7 cellular contexts compared by ENCODE assay signal in the genomic region with DNA sequence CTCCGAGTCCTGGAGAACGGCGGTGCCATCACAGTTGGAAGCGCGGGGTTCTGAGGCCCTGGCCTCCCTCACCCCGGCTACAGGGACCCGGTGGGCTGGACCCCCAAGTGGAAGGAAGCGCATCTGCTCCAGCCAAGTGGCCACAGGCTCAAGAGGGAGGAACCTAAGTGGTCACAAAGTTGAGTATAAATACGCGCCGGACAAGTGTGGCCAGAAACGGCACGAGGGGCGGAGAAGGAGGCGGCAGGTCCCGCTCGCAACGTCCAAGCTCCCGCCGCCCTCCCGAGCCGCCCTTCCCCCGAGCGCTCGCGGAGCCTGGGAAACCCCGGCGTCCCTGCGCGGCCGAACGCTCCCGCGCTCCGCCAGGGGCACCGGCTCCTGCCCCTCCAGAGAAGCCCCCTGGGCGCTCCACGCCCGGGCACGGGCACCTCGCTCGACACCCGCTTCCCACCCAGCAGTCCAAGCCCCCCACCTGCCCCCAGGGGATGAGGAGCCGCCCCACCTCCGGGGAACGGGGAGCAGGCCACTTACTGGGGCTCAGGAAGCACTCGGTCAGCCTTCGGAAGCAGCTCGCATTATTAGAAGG. TPM values are rescaled to one million over a fixed set of nuclear protein-coding genes. Genes with fewer than 3 reads are reported as not detected.
DNase-seq lines count a peak whose midpoint lies in the region; ATAC-seq and TF ChIP-seq lines count a peak whose summit lies in the region.

No MANE protein-coding gene starts in this region.

- H3K36me3 ChIP-seq in HEK293 (ENCODE audit: control insufficient read depth in 2 of 2, insufficient read depth in 1 of 2, low read length in 2 of 2) = no peaks in the 10 kb centered on the region
- no peaks in the 10 kb centered on the region for H3K36me3 ChIP-seq in suprapubic skin

- H3K27ac ChIP-seq in HEK293 (ENCODE audit: extremely low read depth, low read depth, low read length) = peak overlapping the region; percentile 89; the same call in 1 of the 2 replicates
- no peak overlapping the region for H3K27ac ChIP-seq in suprapubic skin

- ATAC-seq in HG02973 (IDR thresholded peaks at IDR 0.05; ENCODE audit: unreplicated experiment) = no peak

- H3K9me3 ChIP-seq in HEK293 (ENCODE audit: control insufficient read depth, insufficient read depth, low read depth, low read length) (no peaks in the 10 kb centered on the region), suprapubic skin (no peaks in the 10 kb centered on the region)

- 1 to 2% methylated on average over 31 to 35 of the region's 49 CpGs for WGBS in lower leg skin, 2 donors
- 2% methylated on average over 26 of the region's 49 CpGs for WGBS in suprapubic skin

- H3K4me3 ChIP-seq in HEK293 (ENCODE audit: low read depth, low read length) = peak overlapping the region; percentile 66
- peak overlapping the region; percentile 82 to 97 for H3K4me3 ChIP-seq in cardiac fibroblast (replicated peaks in 1 of 2; ENCODE audit: low read depth in 2 of 2, low read length in 2 of 2)
- peak overlapping the region; percentile 39 for H3K4me3 ChIP-seq in lower leg skin (ENCODE audit: low read depth, poor library complexity, severe bottlenecking)
- peak overlapping the region; percentile 53 for H3K4me3 ChIP-seq in suprapubic skin

- CTCF ChIA-PET in HEK293 (lab: Yijun Ruan, JAX) = interaction anchor here (1.4 kb wide), 1 partner anchor 222 kb away, joined by 8 read pairs; no protein-coding TSS in a partner anchor

- no peak for TF ChIP-seq EP300 in suprapubic skin (IDR thresholded peaks at IDR 0.05)

- H3K27me3 ChIP-seq in suprapubic skin = peaks cover 84% of the 10 kb centered on the region

- peaks cover 43% of the 10 kb centered on the region for H3K4me1 ChIP-seq in HEK293 (ENCODE audit: control insufficient read depth, insufficient read depth, low read length)
- peaks cover 42% of the 10 kb centered on the region for H3K4me1 ChIP-seq in suprapubic skin

- TF ChIP-seq CTCF in HEK293 (tag by site-specific recombination; IDR thresholded peaks at IDR 0.05) (no peak), cardiac fibroblast (IDR thresholded peaks at IDR 0.05; ENCODE audit: low read depth, low read length) (no peak), lower leg skin (IDR thresholded peaks at IDR 0.05) (no peak), suprapubic skin (IDR thresholded peaks at IDR 0.05) (no peak)

- POLR2A ChIA-PET in HEK293 (lab: Yijun Ruan, JAX) = no interaction called here

- DNase-seq in cardiac fibroblast (ENCODE audit: low read depth in 2 of 2) (peak; percentile 50 to 54), lower leg skin (ENCODE audit: low spot score in 2 of 2) (peak in 1 of 2 donors; percentile 82), suprapubic skin (ENCODE audit: low spot score in 2 of 2) (no peak), SW480 (ENCODE audit: low spot score) (no peak)
- no peak for DNase-seq in effector CD8-positive, alpha-beta T cell (lab: John Stamatoyannopoulos, UW)

- TF ChIP-seq POLR2A in lower leg skin (IDR thresholded peaks at IDR 0.05) = no peak
- TF ChIP-seq POLR2A in suprapubic skin (IDR thresholded peaks at IDR 0.05) = no peak

- intact Hi-C loops in lower leg skin (cut with DNase I; ENCODE audit: low total_unique reads) = no loop called here

TF ChIP-seq in HEK293, 187 proteins besides CTCF, POLR2A, EP300 and RAD21 (continues in another document):
- TF ChIP-seq TRIM28 (IDR thresholded peaks at IDR 0.05; ENCODE audit: borderline replicate concordance, low read length) (no peak), ZNF114 (tag by site-specific recombination; IDR thresholded peaks at IDR 0.05) (no peak), ZNF16 (tag by site-specific recombination; IDR thresholded peaks at IDR 0.05; ENCODE audit: low read depth) (no peak), SCRT2 (tag by site-specific recombination; IDR thresholded peaks at IDR 0.05) (no peak), ZNF791 (tag by site-specific recombination; IDR thresholded peaks at IDR 0.05) (no peak), YY1 (tag by site-specific recombination; IDR thresholded peaks at IDR 0.05) (no peak), IKZF3 (tag by site-specific recombination; IDR thresholded peaks at IDR 0.05) (no peak), HOXC10 (CRISPR knock-in tag; IDR thresholded peaks at IDR 0.05) (no peak), ZNF138 (tag by site-specific recombination; IDR thresholded peaks at IDR 0.05; ENCODE audit: borderline replicate concordance) (no peak), ZNF658 (tag by site-specific recombination; IDR thresholded peaks at IDR 0.05) (no peak), ZBTB8A (tag by site-specific recombination; IDR thresholded peaks at IDR 0.05) (peak; percentile 79), ZNF843 (tag by site-specific recombination; IDR thresholded peaks at IDR 0.05) (no peak), ZIC2 (tag by site-specific recombination; IDR thresholded peaks at IDR 0.05) (no peak), ZBTB20 (tag by site-specific recombination; IDR thresholded peaks at IDR 0.05) (peak; percentile 56; the same call in 1 of the 2 replicates), ZNF514 (tag by site-specific recombination; IDR thresholded peaks at IDR 0.05) (no peak), ZNF174 (tag by site-specific recombination; IDR thresholded peaks at IDR 0.05) (no peak), GLIS2 (tag by site-specific recombination; IDR thresholded peaks at IDR 0.05) (peak; percentile 11; the same call in 1 of the 2 replicates), ZNF621 (tag by site-specific recombination; IDR thresholded peaks at IDR 0.05) (no peak), ZNF707 (tag by site-specific recombination; IDR thresholded peaks at IDR 0.05) (no peak), YY2 (tag by site-specific recombination; IDR thresholded peaks at IDR 0.05) (no peak; the same call in 1 of the 2 replicates), SP3 (tag by site-specific recombination; IDR thresholded peaks at IDR 0.05) (0 out of 2 replicates have a peak, but pooled peaks have one; percentile 4)
- TF ChIP-seq, protein P1, sequence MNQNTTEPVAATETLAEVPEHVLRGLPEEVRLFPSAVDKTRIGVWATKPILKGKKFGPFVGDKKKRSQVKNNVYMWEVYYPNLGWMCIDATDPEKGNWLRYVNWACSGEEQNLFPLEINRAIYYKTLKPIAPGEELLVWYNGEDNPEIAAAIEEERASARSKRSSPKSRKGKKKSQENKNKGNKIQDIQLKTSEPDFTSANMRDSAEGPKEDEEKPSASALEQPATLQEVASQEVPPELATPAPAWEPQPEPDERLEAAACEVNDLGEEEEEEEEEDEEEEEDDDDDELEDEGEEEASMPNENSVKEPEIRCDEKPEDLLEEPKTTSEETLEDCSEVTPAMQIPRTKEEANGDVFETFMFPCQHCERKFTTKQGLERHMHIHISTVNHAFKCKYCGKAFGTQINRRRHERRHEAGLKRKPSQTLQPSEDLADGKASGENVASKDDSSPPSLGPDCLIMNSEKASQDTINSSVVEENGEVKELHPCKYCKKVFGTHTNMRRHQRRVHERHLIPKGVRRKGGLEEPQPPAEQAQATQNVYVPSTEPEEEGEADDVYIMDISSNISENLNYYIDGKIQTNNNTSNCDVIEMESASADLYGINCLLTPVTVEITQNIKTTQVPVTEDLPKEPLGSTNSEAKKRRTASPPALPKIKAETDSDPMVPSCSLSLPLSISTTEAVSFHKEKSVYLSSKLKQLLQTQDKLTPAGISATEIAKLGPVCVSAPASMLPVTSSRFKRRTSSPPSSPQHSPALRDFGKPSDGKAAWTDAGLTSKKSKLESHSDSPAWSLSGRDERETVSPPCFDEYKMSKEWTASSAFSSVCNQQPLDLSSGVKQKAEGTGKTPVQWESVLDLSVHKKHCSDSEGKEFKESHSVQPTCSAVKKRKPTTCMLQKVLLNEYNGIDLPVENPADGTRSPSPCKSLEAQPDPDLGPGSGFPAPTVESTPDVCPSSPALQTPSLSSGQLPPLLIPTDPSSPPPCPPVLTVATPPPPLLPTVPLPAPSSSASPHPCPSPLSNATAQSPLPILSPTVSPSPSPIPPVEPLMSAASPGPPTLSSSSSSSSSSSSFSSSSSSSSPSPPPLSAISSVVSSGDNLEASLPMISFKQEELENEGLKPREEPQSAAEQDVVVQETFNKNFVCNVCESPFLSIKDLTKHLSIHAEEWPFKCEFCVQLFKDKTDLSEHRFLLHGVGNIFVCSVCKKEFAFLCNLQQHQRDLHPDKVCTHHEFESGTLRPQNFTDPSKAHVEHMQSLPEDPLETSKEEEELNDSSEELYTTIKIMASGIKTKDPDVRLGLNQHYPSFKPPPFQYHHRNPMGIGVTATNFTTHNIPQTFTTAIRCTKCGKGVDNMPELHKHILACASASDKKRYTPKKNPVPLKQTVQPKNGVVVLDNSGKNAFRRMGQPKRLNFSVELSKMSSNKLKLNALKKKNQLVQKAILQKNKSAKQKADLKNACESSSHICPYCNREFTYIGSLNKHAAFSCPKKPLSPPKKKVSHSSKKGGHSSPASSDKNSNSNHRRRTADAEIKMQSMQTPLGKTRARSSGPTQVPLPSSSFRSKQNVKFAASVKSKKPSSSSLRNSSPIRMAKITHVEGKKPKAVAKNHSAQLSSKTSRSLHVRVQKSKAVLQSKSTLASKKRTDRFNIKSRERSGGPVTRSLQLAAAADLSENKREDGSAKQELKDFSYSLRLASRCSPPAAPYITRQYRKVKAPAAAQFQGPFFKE (tag by site-specific recombination; IDR thresholded peaks at IDR 0.05; ENCODE audit: borderline replicate concordance) = no peak
- TF ChIP-seq, protein P2, sequence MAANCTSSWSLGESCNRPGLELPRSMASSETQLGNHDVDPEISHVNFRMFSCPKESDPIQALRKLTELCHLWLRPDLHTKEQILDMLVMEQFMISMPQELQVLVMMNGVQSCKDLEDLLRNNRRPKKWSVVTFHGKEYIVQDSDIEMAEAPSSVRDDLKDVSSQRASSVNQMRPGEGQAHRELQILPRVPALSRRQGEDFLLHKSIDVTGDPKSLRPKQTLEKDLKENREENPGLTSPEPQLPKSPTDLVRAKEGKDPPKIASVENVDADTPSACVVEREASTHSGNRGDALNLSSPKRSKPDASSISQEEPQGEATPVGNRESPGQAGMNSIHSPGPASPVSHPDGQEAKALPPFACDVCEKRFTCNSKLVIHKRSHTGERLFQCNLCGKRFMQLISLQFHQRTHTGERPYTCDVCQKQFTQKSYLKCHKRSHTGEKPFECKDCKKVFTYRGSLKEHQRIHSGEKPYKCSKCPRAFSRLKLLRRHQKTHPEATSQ (tag by site-specific recombination; IDR thresholded peaks at IDR 0.05) = no peak
- TF ChIP-seq, protein P3, sequence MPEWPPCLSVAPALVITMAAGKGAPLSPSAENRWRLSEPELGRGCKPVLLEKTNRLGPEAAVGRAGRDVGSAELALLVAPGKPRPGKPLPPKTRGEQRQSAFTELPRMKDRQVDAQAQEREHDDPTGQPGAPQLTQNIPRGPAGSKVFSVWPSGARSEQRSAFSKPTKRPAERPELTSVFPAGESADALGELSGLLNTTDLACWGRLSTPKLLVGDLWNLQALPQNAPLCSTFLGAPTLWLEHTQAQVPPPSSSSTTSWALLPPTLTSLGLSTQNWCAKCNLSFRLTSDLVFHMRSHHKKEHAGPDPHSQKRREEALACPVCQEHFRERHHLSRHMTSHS (tag by site-specific recombination; IDR thresholded peaks at IDR 0.05) = no peak

RNA-seq across cellular contexts. Expression of a gene that starts 1.5 kb away (rescaled TPM):
- 1 to 10 TPM in 2 of 4 donors, under 1 TPM in 2; 0.54 to 4.4 (median 0.98) TPM for total RNA-seq in lower leg skin
- 1 to 10 TPM in 3 of 4 donors, under 1 TPM in 1; 0.59 to 3.1 (median 2.0) TPM for total RNA-seq in suprapubic skin

Comparison
In these comparisons a context has a peak if more than half of its experiments do, and no peak if none do; other contexts are left out.
1. H3K4me3 ChIP-seq: peak in every context shown above with its lines; median percentile 90 in cardiac fibroblast; 66 in HEK293; 53 in suprapubic skin; 39 in lower leg skin.
2. DNase-seq: peak in cardiac fibroblast (2 of 2); none in suprapubic skin (0 of 2), effector CD8-positive, alpha-beta T cell (single experiment) and SW480 (single experiment).